In the genomic region with DNA sequence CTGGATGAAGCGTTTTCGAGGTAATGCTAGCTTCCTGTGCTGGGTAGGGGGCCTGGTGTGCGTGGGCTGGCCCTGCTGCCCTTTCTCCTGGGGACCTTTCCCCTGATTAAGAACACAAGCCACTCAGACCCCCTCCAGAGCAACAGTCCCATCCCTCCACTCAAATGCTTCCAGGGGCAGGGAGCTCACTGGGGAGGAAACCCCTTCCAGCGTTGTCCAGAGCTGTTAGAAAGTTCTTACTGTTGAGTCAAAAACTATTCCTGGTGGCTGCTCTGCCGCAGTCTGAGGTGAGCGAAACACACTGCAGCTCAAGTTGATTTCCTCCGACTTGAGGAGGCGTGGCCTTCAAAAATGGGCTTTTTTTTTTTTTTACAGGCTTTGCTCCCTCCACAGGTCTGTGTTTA, we compare ENCODE assay signal across 12 cellular contexts. TPM values are rescaled to one million over a fixed set of nuclear protein-coding genes. Genes with fewer than 3 reads are reported as not detected.
DNase-seq lines count a peak whose midpoint lies in the region; ATAC-seq and TF ChIP-seq lines count a peak whose summit lies in the region.
"Had no signal": no experiment of that assay in that cellular context is flagged by ENCODE, and none has a peak within 500 bp of the region (broad histone marks: within the 10 kb centered on the region; RNA-seq: fewer than 3 reads in every experiment).

No MANE protein-coding gene starts in this region.

- TF ChIP-seq CTCF in esophagus muscularis mucosa (IDR thresholded peaks at IDR 0.05) (no peak), osteocyte (IDR thresholded peaks at IDR 0.05) (no peak)

- 62% methylated on average over 5 of the region's 8 CpGs for WGBS in esophagus muscularis mucosa

- H3K36me3 ChIP-seq in Karpas-422 (ENCODE audit: insufficient read depth, low read length) = no peaks in the 10 kb centered on the region
- peaks cover 0 to 41% (median 30%) of the 10 kb centered on the region in 4 donors for H3K36me3 ChIP-seq in esophagus muscularis mucosa

- peaks cover 28% of the 10 kb centered on the region for H3K4me1 ChIP-seq in Karpas-422 (ENCODE audit: low read length)
- peaks cover 46 to 81% (median 70%) of the 10 kb centered on the region in 4 donors for H3K4me1 ChIP-seq in esophagus muscularis mucosa

- no peaks in the 10 kb centered on the region for H3K36me3 Mint-ChIP-seq in activated CD8-positive, alpha-beta memory T cell treated with anti-CD3 and anti-CD28 coated beads, Interleukin-2, amount 10 ng/mL, durations not matched to agents 7 days and 5 days
- H3K36me3 Mint-ChIP-seq in stimulated activated naive B cell treated with anti-CD40 and anti-IgM and Interleukin-4, amounts not matched to agents 10 μg/mL and 1 μg/mL and 100 μg/mL, for 72 hours = peaks cover 0 to 7% of the 10 kb centered on the region in 2 donors
- H3K36me3 Mint-ChIP-seq in osteocyte (ENCODE audit: unreplicated experiment) = peaks cover 10% of the 10 kb centered on the region

- ATAC-seq in activated CD8-positive, alpha-beta memory T cell treated with anti-CD3 and anti-CD28 coated beads, Interleukin-2, amount 10 ng/mL, durations not matched to agents 7 days and 5 days = peak; percentile 63
- peak in 1 of 2 donors; percentile 31 for ATAC-seq in stimulated activated naive B cell treated with anti-CD40 and anti-IgM and Interleukin-4, amounts not matched to agents 10 μg/mL and 1 μg/mL and 100 μg/mL, for 72 hours (replicated peaks)
- ATAC-seq: Right ventricle myocardium inferior had no signal

- H3K4me3 ChIP-seq in Karpas-422 (ENCODE audit: low read length) = no peak overlapping the region
- no peak overlapping the region for H3K4me3 ChIP-seq in esophagus muscularis mucosa
- H3K4me3 ChIP-seq: lung had no signal

- intact Hi-C loops in esophagus muscularis mucosa (cut with DNase I) = no loop called here

- H3K27me3 Mint-ChIP-seq in activated CD8-positive, alpha-beta memory T cell treated with anti-CD3 and anti-CD28 coated beads, Interleukin-2, amount 10 ng/mL, durations not matched to agents 7 days and 5 days = no peaks in the 10 kb centered on the region
- no peaks in the 10 kb centered on the region for H3K27me3 Mint-ChIP-seq in stimulated activated naive B cell treated with anti-CD40 and anti-IgM and Interleukin-4, amounts not matched to agents 10 μg/mL and 1 μg/mL and 100 μg/mL, for 72 hours
- no peaks in the 10 kb centered on the region for H3K27me3 Mint-ChIP-seq in osteocyte (ENCODE audit: unreplicated experiment)

- H3K4me1 Mint-ChIP-seq in activated CD8-positive, alpha-beta memory T cell treated with anti-CD3 and anti-CD28 coated beads, Interleukin-2, amount 10 ng/mL, durations not matched to agents 7 days and 5 days = peaks cover 58% of the 10 kb centered on the region
- H3K4me1 Mint-ChIP-seq in stimulated activated naive B cell treated with anti-CD40 and anti-IgM and Interleukin-4, amounts not matched to agents 10 μg/mL and 1 μg/mL and 100 μg/mL, for 72 hours = peaks cover 16 to 49% of the 10 kb centered on the region in 2 donors
- peaks cover 53% of the 10 kb centered on the region for H3K4me1 Mint-ChIP-seq in osteocyte (ENCODE audit: unreplicated experiment)

- no peak overlapping the region for H2AFZ ChIP-seq in Karpas-422 (ENCODE audit: low read length)

- no peaks in the 10 kb centered on the region for H3K9me2 ChIP-seq in Karpas-422 (replicated peaks; ENCODE audit: insufficient read depth, low read length)

- TF ChIP-seq EP300 in esophagus muscularis mucosa (IDR thresholded peaks at IDR 0.05) = no peak

- CTCF ChIA-PET in activated CD8-positive, alpha-beta memory T cell treated with anti-CD3 and anti-CD28 coated beads, Interleukin-2, amount 10 ng/mL, durations not matched to agents 7 days and 5 days (lab: Charles Lee) = interaction anchor here (0.7 to 2.1 kb wide), 10 partner anchors 9 to 233 kb away, joined by 3 to 14 read pairs (median 3); partner anchors contain the start of gene LDLRAP1

- H3K9ac ChIP-seq in Karpas-422 (ENCODE audit: low read length) = no peak overlapping the region

- H3K9me3 Mint-ChIP-seq in activated CD8-positive, alpha-beta memory T cell treated with anti-CD3 and anti-CD28 coated beads, Interleukin-2, amount 10 ng/mL, durations not matched to agents 7 days and 5 days (ENCODE audit: low read depth) = no peaks in the 10 kb centered on the region
- H3K9me3 Mint-ChIP-seq in stimulated activated naive B cell treated with anti-CD40 and anti-IgM and Interleukin-4, amounts not matched to agents 10 μg/mL and 1 μg/mL and 100 μg/mL, for 72 hours = no peaks in the 10 kb centered on the region
- no peaks in the 10 kb centered on the region for H3K9me3 Mint-ChIP-seq in osteocyte (ENCODE audit: unreplicated experiment)

- peak overlapping the region; percentile 49 for H3K27ac Mint-ChIP-seq in activated CD8-positive, alpha-beta memory T cell treated with anti-CD3 and anti-CD28 coated beads, Interleukin-2, amount 10 ng/mL, durations not matched to agents 7 days and 5 days
- peak overlapping the region; percentile 31 for H3K27ac Mint-ChIP-seq in stimulated activated naive B cell treated with anti-CD40 and anti-IgM and Interleukin-4, amounts not matched to agents 10 μg/mL and 1 μg/mL and 100 μg/mL, for 72 hours
- H3K27ac Mint-ChIP-seq in osteocyte (ENCODE audit: unreplicated experiment) = no peak overlapping the region

- H3K27me3 ChIP-seq in Karpas-422 (ENCODE audit: low read length) (no peaks in the 10 kb centered on the region), esophagus muscularis mucosa (no peaks in the 10 kb centered on the region)

- peak; percentile 69 for DNase-seq in Karpas-422
- peak; percentile 69 for DNase-seq in activated CD8-positive, alpha-beta memory T cell treated with anti-CD3 and anti-CD28 coated beads, Interleukin-2, amount 10 ng/mL, durations not matched to agents 7 days and 5 days
- no peak for DNase-seq in esophagus muscularis mucosa (ENCODE audit: extremely low spot score)
- DNase-seq in stimulated activated naive B cell treated with anti-CD40 and anti-IgM and Interleukin-4, amounts not matched to agents 10 μg/mL and 1 μg/mL and 100 μg/mL, for 72 hours = no peak
- no peak for DNase-seq in KBM-7
- no peak for DNase-seq in amygdala (lab: John Stamatoyannopoulos, UW)
- no peak for DNase-seq in mucosa of gallbladder (ENCODE audit: low spot score)
- no peak for DNase-seq in osteocyte (ENCODE audit: extremely low spot score, unreplicated experiment)
- DNase-seq: DMS79, NCI-H2107 had no signal

- no peaks in the 10 kb centered on the region for H3K79me2 ChIP-seq in Karpas-422 (ENCODE audit: low read length)

- H3K9me3 ChIP-seq in Karpas-422 (ENCODE audit: low read length) (no peaks in the 10 kb centered on the region), esophagus muscularis mucosa (no peaks in the 10 kb centered on the region)

- H4K20me1 ChIP-seq in Karpas-422 (ENCODE audit: insufficient read depth, low read depth, low read length) = no peaks in the 10 kb centered on the region

- no peak overlapping the region for H3K27ac ChIP-seq in Karpas-422 (ENCODE audit: low read length)
- peak overlapping the region; percentile 90 to 93 (median 92) for H3K27ac ChIP-seq in esophagus muscularis mucosa (replicated peaks in 1 of 4)

- no peak overlapping the region for H3K4me3 Mint-ChIP-seq in activated CD8-positive, alpha-beta memory T cell treated with anti-CD3 and anti-CD28 coated beads, Interleukin-2, amount 10 ng/mL, durations not matched to agents 7 days and 5 days
- H3K4me3 Mint-ChIP-seq in stimulated activated naive B cell treated with anti-CD40 and anti-IgM and Interleukin-4, amounts not matched to agents 10 μg/mL and 1 μg/mL and 100 μg/mL, for 72 hours = no peak overlapping the region
- no peak overlapping the region for H3K4me3 Mint-ChIP-seq in osteocyte (ENCODE audit: unreplicated experiment)

- no peak for TF ChIP-seq POLR2A in esophagus muscularis mucosa (IDR thresholded peaks at IDR 0.05; ENCODE audit: low read depth)

- no peak overlapping the region for H3K4me2 ChIP-seq in Karpas-422 (ENCODE audit: low read depth, low read length, poor library complexity, severe bottlenecking)

- in situ Hi-C loops in KBM-7 (cut with MboI; ENCODE audit: low pct_unique_long_range_greater_than_20kb, low sequenced_read_pairs) = no loop called here

RNA-seq across cellular contexts. Expression of gene LDLRAP1, which starts 21.8 kb away (rescaled TPM):
- not detected in 2 replicates for total RNA-seq in Karpas-422 (2014; rRNA removed; shearing (Covaris generic); ENCODE audit: low replicate concordance)
- 10 to 100 TPM in 1 of 2 experiments, 1 to 10 TPM in 1; 4.9 to 11.0 TPM for total RNA-seq in activated CD8-positive, alpha-beta memory T cell treated with anti-CD3 and anti-CD28 coated beads, Interleukin-2, amount 10 ng/mL, durations not matched to agents 7 days and 5 days
- total RNA-seq in esophagus muscularis mucosa = 10 to 100 TPM; 12.6 to 21.2 (median 16.3) TPM
- total RNA-seq in mucosa of gallbladder = 22.8 TPM
- 31.3 and 34.3 TPM in 2 replicates for total RNA-seq in osteocyte

RNA-seq across cellular contexts. Expression of gene MAN1C1, which starts 51.4 kb away (rescaled TPM):
- not detected in 2 replicates for total RNA-seq in Karpas-422 (2014; rRNA removed; shearing (Covaris generic); ENCODE audit: low replicate concordance)
- total RNA-seq in activated CD8-positive, alpha-beta memory T cell treated with anti-CD3 and anti-CD28 coated beads, Interleukin-2, amount 10 ng/mL, durations not matched to agents 7 days and 5 days = 10 to 100 TPM; 15.5 to 20.0 TPM
- total RNA-seq in esophagus muscularis mucosa (10 to 100 TPM; 20.2 to 22.8 (median 20.7) TPM), mucosa of gallbladder (18.4 TPM), osteocyte (64.7 and 73.3 TPM in 2 replicates)

Comparison
In these comparisons a context has a peak if more than half of its experiments do, and no peak if none do; other contexts are left out.
1. DNase-seq: peak in Karpas-422 (single experiment) and activated CD8-positive, alpha-beta memory T cell treated with anti-CD3 and anti-CD28 coated beads, Interleukin-2, amount 10 ng/mL, durations not matched to agents 7 days and 5 days (single experiment); none in esophagus muscularis mucosa (single experiment), stimulated activated naive B cell treated with anti-CD40 and anti-IgM and Interleukin-4, amounts not matched to agents 10 μg/mL and 1 μg/mL and 100 μg/mL, for 72 hours (single experiment), KBM-7 (single experiment), amygdala (0 of 56), mucosa of gallbladder (single experiment) and osteocyte (single experiment).
2. RNA of gene MAN1C1, which starts 51.4 kb away (total RNA-seq): 64.7 to 73.3 TPM in osteocyte, 20.2 to 22.8 TPM in esophagus muscularis mucosa, 15.5 to 20.0 TPM in activated CD8-positive, alpha-beta memory T cell treated with anti-CD3 and anti-CD28 coated beads, Interleukin-2, amount 10 ng/mL, durations not matched to agents 7 days and 5 days and 18.4 TPM in mucosa of gallbladder (single experiment); not detected in Karpas-422; every median in the first group is over 10 times any median in the second.